In the genomic region with DNA sequence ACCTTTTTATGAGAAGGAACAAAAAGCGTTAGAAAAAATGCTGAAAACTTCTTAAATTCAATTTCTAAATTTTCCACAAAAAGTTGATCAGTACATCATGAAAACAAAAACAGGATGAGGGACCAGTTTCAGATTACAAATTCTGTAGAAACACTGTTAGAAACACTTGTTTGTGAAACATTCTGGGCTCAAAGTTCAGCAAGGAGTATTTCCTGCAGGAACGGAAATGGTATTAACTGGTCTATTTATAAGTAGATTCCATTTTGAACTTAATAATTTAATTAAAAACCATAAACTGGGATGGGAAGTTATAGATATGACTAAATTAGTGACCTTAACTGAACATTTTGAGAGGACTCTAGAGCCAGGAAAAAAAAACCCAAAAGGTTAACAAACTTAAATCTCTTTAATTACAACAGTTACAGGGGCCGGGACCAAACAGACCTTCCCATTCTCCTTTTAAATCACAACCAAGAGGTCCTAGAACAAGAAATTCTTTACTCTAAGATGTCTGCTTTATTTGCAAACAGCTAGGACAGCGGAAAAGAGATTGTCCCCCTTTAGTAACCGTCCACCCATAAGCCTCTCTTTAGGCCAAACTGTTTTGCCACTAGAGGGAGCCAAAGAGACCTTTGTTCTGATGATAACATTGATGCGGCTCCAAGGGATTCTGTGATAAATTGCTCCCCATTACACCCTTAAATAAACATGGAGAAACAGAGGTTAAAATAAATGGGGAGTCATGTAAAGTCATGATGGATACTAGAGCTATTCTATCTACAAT, we compare ENCODE assay signal across 8 cellular contexts.
DNase-seq lines count a peak whose midpoint lies in the region; ATAC-seq, FAIRE-seq and TF ChIP-seq lines count a peak whose summit lies in the region.

No MANE protein-coding gene starts in this region.

- no peak overlapping the region for H3K27ac ChIP-seq in heart right ventricle
- no peak overlapping the region for H3K27ac ChIP-seq in endothelial cell of umbilical vein (ENCODE audit: insufficient read depth, low read depth, low read length)

- H3K36me3 ChIP-seq in heart right ventricle: no peaks in the 10 kb centered on the region
- H3K36me3 ChIP-seq in endothelial cell of umbilical vein (ENCODE audit: control insufficient read depth in 2 of 2, extremely low read depth in 1 of 2, insufficient read depth in 2 of 2, low read length in 2 of 2): no peaks in the 10 kb centered on the region

- H3K9me3 ChIP-seq in heart right ventricle: peaks cover 0 to 38% (median 10%) of the 10 kb centered on the region in 11 donors
- peaks cover 2% of the 10 kb centered on the region for H3K9me3 ChIP-seq in endothelial cell of umbilical vein (replicated peaks; ENCODE audit: control insufficient read depth, insufficient read depth, low read length)

- TF ChIP-seq CTCF in heart right ventricle (IDR thresholded peaks at IDR 0.05) (peak in 8 of 9 donors; percentile 9 to 64 (median 44)), endothelial cell of umbilical vein (IDR thresholded peaks at IDR 0.05; ENCODE audit: extremely low read depth in 1 of 2, insufficient read depth in 1 of 2, low read depth in 1 of 2, low read length in 2 of 2) (peak; percentile 56 to 63), retinal pigment epithelial cell (conservative IDR thresholded peaks at IDR 0.05; ENCODE audit: low read depth, low read length) (peak; percentile 71)

- 74 to 77% methylated on average over 6 of the region's 6 CpGs for WGBS in heart right ventricle, 2 donors

- BruUV-seq in endothelial cell of umbilical vein (replicated peaks; lab: Mats Ljungman, UMichigan): no TSS peak

- intact Hi-C loops in heart right ventricle (cut with DNase I) (loop anchor here in 1 of 10 donors (10.0 kb wide), 1 partner anchor 66 kb away; no protein-coding TSS in a partner anchor), left ventricle myocardium superior (cut with micrococcal nuclease) (no loop called here), endothelial cell of umbilical vein (cut with micrococcal nuclease) (loop anchor here (1.0 kb wide), 1 partner anchor 65 kb away; no protein-coding TSS in a partner anchor)

- H3K9ac ChIP-seq in endothelial cell of umbilical vein (replicated peaks; ENCODE audit: extremely low read depth, insufficient read depth, low read length): no peak overlapping the region

- POLR2A ChIA-PET in endothelial cell of umbilical vein (lab: Charles Lee): no interaction called here

- H3K4me1 ChIP-seq in heart right ventricle (no peaks in the 10 kb centered on the region), endothelial cell of umbilical vein (ENCODE audit: control insufficient read depth, extremely low read depth, insufficient read depth, low read length) (no peaks in the 10 kb centered on the region)

- FAIRE-seq in endothelial cell of umbilical vein (lab: Jason Lieb, UNC): peak; percentile 28

- dilution Hi-C loops in endothelial cell of umbilical vein (cut with MboI; ENCODE audit: extremely low pct_ligation_motif_present, low sequenced_read_pairs): no loop called here

- DNase-seq in heart right ventricle (no peak), left ventricle myocardium superior (no peak), HCEC 1CT (peak; percentile 22), OCI-M1 (lab: John Stamatoyannopoulos, UW) (peak; percentile 59), endothelial cell of umbilical vein (ENCODE audit: low read depth, low spot score) (peak; percentile 5), retinal pigment epithelial cell (ENCODE audit: low read depth) (no peak), mucosa of gallbladder (ENCODE audit: low spot score) (no peak)

- H3K27me3 ChIP-seq in heart right ventricle (no peaks in the 10 kb centered on the region), endothelial cell of umbilical vein (ENCODE audit: control insufficient read depth in 2 of 2, insufficient read depth in 2 of 2, low read length in 2 of 2) (no peaks in the 10 kb centered on the region)

- H4K20me1 ChIP-seq in endothelial cell of umbilical vein (replicated peaks; ENCODE audit: control insufficient read depth, extremely low read depth, insufficient read depth, low read length): no peaks in the 10 kb centered on the region

- H3K9me1 ChIP-seq in endothelial cell of umbilical vein (replicated peaks; ENCODE audit: control insufficient read depth, extremely low read depth, insufficient read depth, low read length): no peaks in the 10 kb centered on the region

- no peaks in the 10 kb centered on the region for H3K79me2 ChIP-seq in endothelial cell of umbilical vein (ENCODE audit: control insufficient read depth, insufficient read depth, low read length)

- ATAC-seq in heart right ventricle (no peak), left ventricle myocardium superior (no peak), HG03571 (IDR thresholded peaks at IDR 0.05; ENCODE audit: unreplicated experiment) (no peak)

- H3K4me2 ChIP-seq in endothelial cell of umbilical vein (ENCODE audit: insufficient read depth, low read length): no peak overlapping the region

- H2AFZ ChIP-seq in endothelial cell of umbilical vein (ENCODE audit: low read depth, low read length): no peak overlapping the region

- H3K4me3 ChIP-seq in heart right ventricle (no peak overlapping the region), endothelial cell of umbilical vein (replicated peaks in 1 of 3; ENCODE audit: insufficient read depth in 1 of 3, low read depth in 1 of 3, low read length in 3 of 3) (no peak overlapping the region), retinal pigment epithelial cell (ENCODE audit: low read length) (no peak overlapping the region)

- TF ChIP-seq POLR2A in endothelial cell of umbilical vein (IDR thresholded peaks at IDR 0.05; ENCODE audit: low read depth, low read length): no peak

- CTCF ChIA-PET in endothelial cell of umbilical vein (lab: Charles Lee): no interaction called here

TF ChIP-seq in endothelial cell of umbilical vein, 7 proteins besides CTCF, POLR2A, EP300 and RAD21:
- TF ChIP-seq JUN (IDR thresholded peaks at IDR 0.05; ENCODE audit: borderline replicate concordance, insufficient read depth, insufficient read length, low read depth): no peak
- no peak for TF ChIP-seq EZH2 (IDR thresholded peaks at IDR 0.05; ENCODE audit: borderline replicate concordance, low read depth, low read length, severe bottlenecking)
- no peak for TF ChIP-seq POLR2AphosphoS5 (IDR thresholded peaks at IDR 0.05; ENCODE audit: insufficient read depth, low read depth, low read length)
- TF ChIP-seq GATA2 (IDR thresholded peaks at IDR 0.05; ENCODE audit: insufficient read depth, insufficient read length, low read depth, low read length): no peak
- TF ChIP-seq FOS (IDR thresholded peaks at IDR 0.05; ENCODE audit: borderline replicate concordance, insufficient read depth, low read length): no peak
- TF ChIP-seq, protein P1, sequence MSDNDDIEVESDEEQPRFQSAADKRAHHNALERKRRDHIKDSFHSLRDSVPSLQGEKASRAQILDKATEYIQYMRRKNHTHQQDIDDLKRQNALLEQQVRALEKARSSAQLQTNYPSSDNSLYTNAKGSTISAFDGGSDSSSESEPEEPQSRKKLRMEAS (IDR thresholded peaks at IDR 0.05; ENCODE audit: insufficient read depth, insufficient read length): no peak
- TF ChIP-seq MYC (IDR thresholded peaks at IDR 0.05; ENCODE audit: low read depth, low read length): no peak
TF ChIP-seq in endothelial cell of umbilical vein: peak in this region for 0.

Comparison
In these comparisons a context has a peak if more than half of its experiments do, and no peak if none do; other contexts are left out.
1. DNase-seq: peak in HCEC 1CT (single experiment), OCI-M1 (single experiment) and endothelial cell of umbilical vein (single experiment); none in heart right ventricle (0 of 2), left ventricle myocardium superior (single experiment), retinal pigment epithelial cell (single experiment) and mucosa of gallbladder (single experiment).
2. Peak in every context shown above with its lines, with median percentiles within 50 percentile points of each other: CTCF ChIP-seq.